Comparison of ENCODE assay signal across 7 cellular contexts in genomic region chr3:27160779-27161287, GRCh38.
"Had no signal": no experiment of that assay in that cellular context is flagged by ENCODE, and none has a peak within 500 bp of the region (broad histone marks: within the 10 kb centered on the region; RNA-seq: fewer than 3 reads in every experiment).

No MANE protein-coding gene starts in this region.

- DNase-seq: IMR-90, KBM-7, KG1 had no signal

- FAIRE-seq: HTR-8/SVneo had no signal

- H3K4me3 Mint-ChIP-seq: IgD-negative memory B cell had no signal

- H3K27ac ChIP-seq: HL-60, KMS-11 had no signal

- H3K27me3 Mint-ChIP-seq: IgD-negative memory B cell had no signal

- H3K4me2 ChIP-seq: KMS-11 had no signal

- H3K4me1 Mint-ChIP-seq: IgD-negative memory B cell had no signal

- H3K27ac Mint-ChIP-seq: IgD-negative memory B cell had no signal

- H3K9ac ChIP-seq: KMS-11 had no signal

- H3K36me3 Mint-ChIP-seq: IgD-negative memory B cell had no signal
